9 cellular contexts compared by ENCODE assay signal in the genomic region with DNA sequence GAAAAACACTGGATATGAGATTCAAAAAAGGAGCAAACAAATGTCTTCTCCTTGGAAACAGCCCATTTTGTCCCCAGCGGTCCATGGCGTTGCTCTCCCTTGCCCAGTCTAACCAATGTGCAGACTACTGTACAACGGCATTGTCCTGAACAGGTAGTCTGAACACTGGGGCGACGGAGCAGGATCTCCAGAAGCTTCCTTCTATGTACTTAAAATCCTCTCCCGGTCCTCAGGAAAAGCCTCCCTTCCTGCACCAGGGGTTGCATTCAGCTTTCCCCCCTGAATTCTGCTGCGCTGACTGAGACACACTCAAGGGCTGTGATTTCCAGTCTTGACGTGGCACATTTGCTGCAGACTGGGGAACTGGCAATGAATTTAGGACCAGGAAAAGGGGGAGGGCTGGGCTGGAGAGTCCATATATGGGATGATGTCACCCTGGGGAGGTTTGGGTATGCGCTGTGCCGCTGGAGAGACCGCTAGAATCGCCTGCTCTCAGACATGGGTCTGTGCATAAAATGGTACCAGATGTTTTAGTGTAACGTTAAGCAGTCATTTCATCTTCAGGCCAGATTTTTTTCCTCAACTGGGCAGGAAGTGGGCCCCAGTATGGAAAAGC.
DNase-seq lines count a peak whose midpoint lies in the region; FAIRE-seq and TF ChIP-seq lines count a peak whose summit lies in the region.
"Had no signal": no experiment of that assay in that cellular context is flagged by ENCODE, and none has a peak within 500 bp of the region (broad histone marks: within the 10 kb centered on the region; RNA-seq: fewer than 3 reads in every experiment).

No MANE protein-coding gene starts in this region.

- POLR2A ChIA-PET in OCI-LY7 (lab: Charles Lee), result interaction anchor here (0.7 kb wide), 1 partner anchor 272 kb away, joined by 3 read pairs; no protein-coding TSS in a partner anchor

- peak overlapping the region; percentile 81 for H3K27ac ChIP-seq in astrocyte (ENCODE audit: low read depth, low read length)
- H3K27ac ChIP-seq in skeletal muscle tissue (ENCODE audit: low read depth, low read length), result peak overlapping the region; percentile 79
- no peak overlapping the region for H3K27ac ChIP-seq in OCI-LY7 (ENCODE audit: low read depth, low read length, poor library complexity, severe bottlenecking)

- H3K4me2 ChIP-seq in astrocyte (ENCODE audit: low read length) (peak overlapping the region; percentile 80), OCI-LY7 (ENCODE audit: low read length) (no peak overlapping the region)

- H3K36me3 ChIP-seq in astrocyte (ENCODE audit: insufficient read depth, low read length) (no peaks in the 10 kb centered on the region), skeletal muscle tissue (ENCODE audit: control insufficient read depth in 3 of 3, insufficient read depth in 3 of 3, low read length in 3 of 3) (no peaks in the 10 kb centered on the region), HAP-1 (replicated peaks) (no peaks in the 10 kb centered on the region), OCI-LY7 (ENCODE audit: insufficient read depth, low read length) (no peaks in the 10 kb centered on the region)

- no peak overlapping the region for H2AFZ ChIP-seq in astrocyte (ENCODE audit: low read depth, low read length)
- no peak overlapping the region for H2AFZ ChIP-seq in OCI-LY7 (ENCODE audit: low read length)

- intact Hi-C loops in activated T-helper 2 cell treated with anti-CD3 and anti-CD28 coated beads, Interferon-gamma antibody, Interleukin-2, Interleukin-4, amounts not matched to agents 10 μg/mL and 5 μg/mL and 100 μg/mL, durations not matched to agents 14 hours and 24 hours and 36 hours (cut with micrococcal nuclease), result no loop called here
- intact Hi-C loops in OCI-LY7 (cut with micrococcal nuclease; ENCODE audit: unreplicated experiment), result no loop called here

- H3K79me2 ChIP-seq in astrocyte (ENCODE audit: insufficient read depth, low read length) (peaks cover 29% of the 10 kb centered on the region), OCI-LY7 (ENCODE audit: insufficient read depth, low read depth, low read length) (no peaks in the 10 kb centered on the region)

- H3K9me2 ChIP-seq in OCI-LY7 (ENCODE audit: insufficient read depth, low read length), result no peaks in the 10 kb centered on the region

- H3K36me3 Mint-ChIP-seq in astrocyte (ENCODE audit: low read depth, unreplicated experiment), result no peaks in the 10 kb centered on the region
- H3K36me3 Mint-ChIP-seq in activated T-helper 2 cell treated with anti-CD3 and anti-CD28 coated beads, Interferon-gamma antibody, Interleukin-2, Interleukin-4, amounts not matched to agents 10 μg/mL and 5 μg/mL and 100 μg/mL, durations not matched to agents 14 hours and 24 hours and 36 hours (ENCODE audit: low read depth), result no peaks in the 10 kb centered on the region
- H3K36me3 Mint-ChIP-seq: activated naive CD8-positive, alpha-beta T cell had no signal

- TF ChIP-seq CTCF in astrocyte (IDR thresholded peaks at IDR 0.05; ENCODE audit: insufficient read depth, low read depth, low read length) (no peak), OCI-LY7 (conservative IDR thresholded peaks at IDR 0.05; ENCODE audit: low read length) (no peak)

- H3K4me3 ChIP-seq in astrocyte (ENCODE audit: insufficient read depth, low read depth, low read length) (peak overlapping the region; percentile 65), skeletal muscle tissue (ENCODE audit: low read length in 3 of 3) (peak overlapping the region; percentile 66 to 84 (median 73)), HAP-1 (no peak overlapping the region), OCI-LY7 (ENCODE audit: low read depth, low read length, poor library complexity, severe bottlenecking) (no peak overlapping the region)

- no peak for FAIRE-seq in astrocyte (lab: Jason Lieb, UNC)

- H3K9me3 Mint-ChIP-seq in astrocyte (ENCODE audit: unreplicated experiment), result peaks cover 3% of the 10 kb centered on the region
- H3K9me3 Mint-ChIP-seq in activated T-helper 2 cell treated with anti-CD3 and anti-CD28 coated beads, Interferon-gamma antibody, Interleukin-2, Interleukin-4, amounts not matched to agents 10 μg/mL and 5 μg/mL and 100 μg/mL, durations not matched to agents 14 hours and 24 hours and 36 hours, result no peaks in the 10 kb centered on the region

- H3K27ac Mint-ChIP-seq in astrocyte (ENCODE audit: unreplicated experiment), result peak overlapping the region; percentile 97
- H3K27ac Mint-ChIP-seq in activated T-helper 2 cell treated with anti-CD3 and anti-CD28 coated beads, Interferon-gamma antibody, Interleukin-2, Interleukin-4, amounts not matched to agents 10 μg/mL and 5 μg/mL and 100 μg/mL, durations not matched to agents 14 hours and 24 hours and 36 hours, result no peak overlapping the region
- H3K27ac Mint-ChIP-seq: activated naive CD8-positive, alpha-beta T cell had no signal

- BruUV-seq in OCI-LY7 (replicated peaks; lab: Mats Ljungman, UMichigan), result no TSS peak

- H3K27me3 ChIP-seq in astrocyte (ENCODE audit: insufficient read depth, low read length) (no peaks in the 10 kb centered on the region), skeletal muscle tissue (ENCODE audit: control insufficient read depth in 3 of 3, insufficient read depth in 3 of 3, low read length in 3 of 3) (no peaks in the 10 kb centered on the region), HAP-1 (ENCODE audit: low read depth) (peaks cover 11% of the 10 kb centered on the region)

- DNase-seq in GM03348 (ENCODE audit: low spot score) (peak; percentile 82), astrocyte (ENCODE audit: low read depth) (peak; percentile 81), iris pigment epithelial cell (ENCODE audit: low read depth) (peak; percentile 85), HAP-1 (ENCODE audit: low spot score in 2 of 2) (no peak), NCI-H524 treated with DMSO at 0.1 percent for 48 hours (lab: John Stamatoyannopoulos, UW) (no peak), OCI-LY7 (ENCODE audit: low spot score) (no peak)
- DNase-seq in activated T-helper 2 cell treated with anti-CD3 and anti-CD28 coated beads, Interferon-gamma antibody, Interleukin-2, Interleukin-4, amounts not matched to agents 10 μg/mL and 5 μg/mL and 100 μg/mL, durations not matched to agents 14 hours and 24 hours and 36 hours (ENCODE audit: low spot score), result no peak

- H3K4me1 ChIP-seq in astrocyte (ENCODE audit: insufficient read depth, low read length) (peaks cover 23% of the 10 kb centered on the region), skeletal muscle tissue (ENCODE audit: control insufficient read depth in 3 of 3, insufficient read depth in 3 of 3, low read length in 3 of 3) (peaks cover 0 to 10% (median 4%) of the 10 kb centered on the region in 3 donors), HAP-1 (0 out of 2 replicates have a peak, but pooled peaks cover 3% of the 10 kb centered on the region), OCI-LY7 (ENCODE audit: insufficient read depth, low read length, poor library complexity, severe bottlenecking) (no peaks in the 10 kb centered on the region)

- H3K9me3 ChIP-seq in astrocyte (ENCODE audit: insufficient read depth, low read depth, low read length) (peaks cover 3% of the 10 kb centered on the region), skeletal muscle tissue (ENCODE audit: control insufficient read depth in 3 of 3, low read length in 3 of 3) (no peaks in the 10 kb centered on the region), HAP-1 (no peaks in the 10 kb centered on the region), OCI-LY7 (ENCODE audit: low read length) (no peaks in the 10 kb centered on the region)

- no peaks in the 10 kb centered on the region for H4K20me1 ChIP-seq in astrocyte (ENCODE audit: insufficient read depth, low read length)
- no peaks in the 10 kb centered on the region for H4K20me1 ChIP-seq in OCI-LY7 (ENCODE audit: insufficient read depth, low read length)

- CTCF ChIA-PET in OCI-LY7 (lab: Charles Lee; ENCODE audit: unreplicated experiment), result no interaction called here

- H3K9ac ChIP-seq in astrocyte (ENCODE audit: low read length) (peak overlapping the region; percentile 89), skeletal muscle tissue (ENCODE audit: low read depth in 1 of 3, low read length in 3 of 3) (peak overlapping the region; percentile 48 to 73 (median 73))

- peaks cover 61% of the 10 kb centered on the region for H3K4me1 Mint-ChIP-seq in astrocyte (ENCODE audit: low read depth, unreplicated experiment)
- H3K4me1 Mint-ChIP-seq in activated T-helper 2 cell treated with anti-CD3 and anti-CD28 coated beads, Interferon-gamma antibody, Interleukin-2, Interleukin-4, amounts not matched to agents 10 μg/mL and 5 μg/mL and 100 μg/mL, durations not matched to agents 14 hours and 24 hours and 36 hours (ENCODE audit: low read depth), result peaks cover 14% of the 10 kb centered on the region

- no peak overlapping the region for H3K4me3 Mint-ChIP-seq in astrocyte (ENCODE audit: unreplicated experiment)
- no peak overlapping the region for H3K4me3 Mint-ChIP-seq in activated T-helper 2 cell treated with anti-CD3 and anti-CD28 coated beads, Interferon-gamma antibody, Interleukin-2, Interleukin-4, amounts not matched to agents 10 μg/mL and 5 μg/mL and 100 μg/mL, durations not matched to agents 14 hours and 24 hours and 36 hours (ENCODE audit: low read depth)
- H3K4me3 Mint-ChIP-seq: activated naive CD8-positive, alpha-beta T cell had no signal

- in situ Hi-C loops in HAP-1 (cut with MboI; ENCODE audit: low sequenced_read_pairs), result no loop called here

- no peaks in the 10 kb centered on the region for H3K27me3 Mint-ChIP-seq in astrocyte (ENCODE audit: low read depth, unreplicated experiment)
- no peaks in the 10 kb centered on the region for H3K27me3 Mint-ChIP-seq in activated T-helper 2 cell treated with anti-CD3 and anti-CD28 coated beads, Interferon-gamma antibody, Interleukin-2, Interleukin-4, amounts not matched to agents 10 μg/mL and 5 μg/mL and 100 μg/mL, durations not matched to agents 14 hours and 24 hours and 36 hours (ENCODE audit: low read depth)
- H3K27me3 Mint-ChIP-seq: activated naive CD8-positive, alpha-beta T cell had no signal

Comparison
In these comparisons a context has a peak if more than half of its experiments do, and no peak if none do; other contexts are left out.
1. DNase-seq: peak in GM03348 (single experiment), astrocyte (single experiment) and iris pigment epithelial cell (single experiment); none in activated T-helper 2 cell treated with anti-CD3 and anti-CD28 coated beads, Interferon-gamma antibody, Interleukin-2, Interleukin-4, amounts not matched to agents 10 μg/mL and 5 μg/mL and 100 μg/mL, durations not matched to agents 14 hours and 24 hours and 36 hours (single experiment), HAP-1 (0 of 2), NCI-H524 treated with DMSO at 0.1 percent for 48 hours (single experiment) and OCI-LY7 (single experiment).
2. H3K4me3 ChIP-seq: peak in astrocyte (single experiment) and skeletal muscle tissue (3 of 3); none in HAP-1 (single experiment) and OCI-LY7 (single experiment).